ENCODE assay signal across 1 cellular context in genomic region chr19:29528350-29528945, GRCh38.
TF ChIP-seq lines count a peak whose summit lies in the region.

No MANE protein-coding gene starts in this region.

TF ChIP-seq in HepG2, 621 proteins besides CTCF, POLR2A, EP300 and RAD21 (continued from another document and continues in another):
- TF ChIP-seq PBX3 (CRISPR knock-in tag; IDR thresholded peaks at IDR 0.05; ENCODE audit: borderline replicate concordance) (no peak), NCOA2 (CRISPR knock-in tag; IDR thresholded peaks at IDR 0.05) (no peak), NFE2 (CRISPR knock-in tag; IDR thresholded peaks at IDR 0.05) (no peak), PAXIP1 (CRISPR knock-in tag; conservative IDR thresholded peaks at IDR 0.05) (no peak), MTF1 (CRISPR knock-in tag; IDR thresholded peaks at IDR 0.05) (no peak), ZNF121 (CRISPR knock-in tag; IDR thresholded peaks at IDR 0.05) (peak; percentile 99), SALL1 (CRISPR knock-in tag; IDR thresholded peaks at IDR 0.05) (no peak), CENPT (CRISPR knock-in tag; IDR thresholded peaks at IDR 0.05; ENCODE audit: low read depth) (no peak), ZNF674 (CRISPR knock-in tag; IDR thresholded peaks at IDR 0.05; ENCODE audit: low read depth) (no peak), TFAP4 (IDR thresholded peaks at IDR 0.05; ENCODE audit: borderline replicate concordance, low read depth) (no peak), JUN (CRISPR knock-in tag; IDR thresholded peaks at IDR 0.05) (no peak), ZNF567 (CRISPR knock-in tag; IDR thresholded peaks at IDR 0.05; ENCODE audit: borderline replicate concordance) (no peak), ZZZ3 (CRISPR knock-in tag; IDR thresholded peaks at IDR 0.05; ENCODE audit: borderline replicate concordance) (no peak), HMGXB4 (CRISPR knock-in tag; IDR thresholded peaks at IDR 0.05; ENCODE audit: borderline replicate concordance in 1 of 2, low read depth in 1 of 2) (peak in 1 of 2 experiments; percentile 55; a peak in 1 of 4 replicates), GTF2F1 (IDR thresholded peaks at IDR 0.05; ENCODE audit: low read length) (no peak), ZBTB7B (CRISPR knock-in tag; IDR thresholded peaks at IDR 0.05) (0 out of 2 replicates have a peak, but pooled peaks have one; percentile 12), TBP (CRISPR knock-in tag; IDR thresholded peaks at IDR 0.05) (no peak), CENPBD1 (CRISPR knock-in tag; IDR thresholded peaks at IDR 0.05; ENCODE audit: borderline replicate concordance, low read depth) (no peak), ZBTB33 (CRISPR knock-in tag; IDR thresholded peaks at IDR 0.05) (no peak), KDM3A (CRISPR knock-in tag; IDR thresholded peaks at IDR 0.05; ENCODE audit: low read depth) (no peak), ZBTB14 (CRISPR knock-in tag; IDR thresholded peaks at IDR 0.05) (peak; percentile 74; the same call in 1 of the 2 replicates), ZNF234 (CRISPR knock-in tag; conservative IDR thresholded peaks at IDR 0.05) (no peak), MLLT10 (CRISPR knock-in tag; IDR thresholded peaks at IDR 0.05) (no peak), ELF4 (CRISPR knock-in tag; IDR thresholded peaks at IDR 0.05; ENCODE audit: borderline replicate concordance) (no peak), MYPOP (CRISPR knock-in tag; IDR thresholded peaks at IDR 0.05) (peak; percentile 39; the same call in 1 of the 2 replicates), ZBTB20 (CRISPR knock-in tag; IDR thresholded peaks at IDR 0.05; ENCODE audit: borderline replicate concordance, low read depth) (no peak), NPAS2 (CRISPR knock-in tag; IDR thresholded peaks at IDR 0.05; ENCODE audit: borderline replicate concordance) (no peak), ZNF326 (CRISPR knock-in tag; IDR thresholded peaks at IDR 0.05; ENCODE audit: borderline replicate concordance) (no peak), SATB2 (CRISPR knock-in tag; IDR thresholded peaks at IDR 0.05) (no peak), WIZ (CRISPR knock-in tag; IDR thresholded peaks at IDR 0.05) (peak; percentile 27; the same call in 1 of the 2 replicates), NKX3-1 (CRISPR knock-in tag; IDR thresholded peaks at IDR 0.05) (no peak), ZNF670 (CRISPR knock-in tag; IDR thresholded peaks at IDR 0.05; ENCODE audit: borderline replicate concordance) (no peak), KLF15 (CRISPR knock-in tag; IDR thresholded peaks at IDR 0.05; ENCODE audit: borderline replicate concordance) (no peak), ZBTB7A (CRISPR knock-in tag; IDR thresholded peaks at IDR 0.05) (no peak), ZNF704 (CRISPR knock-in tag; IDR thresholded peaks at IDR 0.05; ENCODE audit: borderline replicate concordance) (no peak), AFF4 (CRISPR knock-in tag; IDR thresholded peaks at IDR 0.05) (no peak), ATAD3A (CRISPR knock-in tag; IDR thresholded peaks at IDR 0.05) (no peak), ZNF687 (CRISPR knock-in tag; IDR thresholded peaks at IDR 0.05) (peak; percentile 35; the same call in 1 of the 2 replicates)
